Comparison of ENCODE assay signal across 3 cellular contexts in genomic region chr15:66675456-66675855, GRCh38.
TF ChIP-seq lines count a peak whose summit lies in the region.

No MANE protein-coding gene starts in this region.

TF ChIP-seq in SK-N-SH, 30 proteins besides CTCF, POLR2A, EP300 and RAD21:
- TF ChIP-seq RXRA (IDR thresholded peaks at IDR 0.05; ENCODE audit: borderline replicate concordance, low read depth) (no peak), ZBTB33 (IDR thresholded peaks at IDR 0.05; ENCODE audit: borderline replicate concordance, low read depth) (no peak), MXI1 (IDR thresholded peaks at IDR 0.05; ENCODE audit: low read depth, low read length) (no peak), JUND (IDR thresholded peaks at IDR 0.05) (no peak), POLR2AphosphoS5 (IDR thresholded peaks at IDR 0.05; ENCODE audit: low read depth, low read length) (no peak), TAF1 (IDR thresholded peaks at IDR 0.05; ENCODE audit: borderline replicate concordance, low read depth, low read length) (no peak)

TF ChIP-seq in SK-N-SH treated with all-trans-retinoic acid at 6 μM for 48 hours, 23 proteins besides CTCF, POLR2A, EP300 and RAD21:
- TF ChIP-seq SNAI2 (CRISPR knock-in tag; IDR thresholded peaks at IDR 0.05) = no peak
- no peak for TF ChIP-seq ZNF8 (CRISPR knock-in tag; IDR thresholded peaks at IDR 0.05)
- TF ChIP-seq GLIS3 (CRISPR knock-in tag; IDR thresholded peaks at IDR 0.05) = no peak
- no peak for TF ChIP-seq ZC3H10 (CRISPR knock-in tag; IDR thresholded peaks at IDR 0.05)
- TF ChIP-seq POU6F1 (CRISPR knock-in tag; IDR thresholded peaks at IDR 0.05; ENCODE audit: borderline replicate concordance, low read depth) = no peak
- no peak for TF ChIP-seq PATZ1 (CRISPR knock-in tag; IDR thresholded peaks at IDR 0.05; ENCODE audit: borderline replicate concordance)
- no peak for TF ChIP-seq OSR1 (CRISPR knock-in tag; IDR thresholded peaks at IDR 0.05)
- no peak for TF ChIP-seq BACH2 (CRISPR knock-in tag; IDR thresholded peaks at IDR 0.05; ENCODE audit: borderline replicate concordance)
- no peak for TF ChIP-seq ZFP30 (CRISPR knock-in tag; IDR thresholded peaks at IDR 0.05)

TF ChIP-seq in IMR-90, 13 proteins besides CTCF, POLR2A, EP300 and RAD21:
- no peak for TF ChIP-seq BHLHE40 (IDR thresholded peaks at IDR 0.05; ENCODE audit: low read depth, low read length)
- TF ChIP-seq NFE2L2 (IDR thresholded peaks at IDR 0.05; ENCODE audit: low read depth, low read length) = no peak
- no peak for TF ChIP-seq ELK1 (IDR thresholded peaks at IDR 0.05; ENCODE audit: borderline replicate concordance, low read depth, low read length)
- no peak for TF ChIP-seq USF2 (IDR thresholded peaks at IDR 0.05; ENCODE audit: low read depth, low read length)
- TF ChIP-seq SMC3 (IDR thresholded peaks at IDR 0.05; ENCODE audit: low read depth, low read length) = no peak
- TF ChIP-seq MXI1 (IDR thresholded peaks at IDR 0.05; ENCODE audit: borderline replicate concordance, low read depth, low read length) = no peak
- no peak for TF ChIP-seq MAFK (IDR thresholded peaks at IDR 0.05; ENCODE audit: low read depth, low read length)
- TF ChIP-seq FOS (IDR thresholded peaks at IDR 0.05; ENCODE audit: low read depth, low read length) = no peak
- no peak for TF ChIP-seq CHD1 (IDR thresholded peaks at IDR 0.05; ENCODE audit: low read depth, low read length)
- no peak for TF ChIP-seq CEBPB (IDR thresholded peaks at IDR 0.05; ENCODE audit: low read depth, low read length)
- no peak for TF ChIP-seq RCOR1 (IDR thresholded peaks at IDR 0.05; ENCODE audit: insufficient replicate concordance, low read length)
- no peak for TF ChIP-seq MAZ (IDR thresholded peaks at IDR 0.05; ENCODE audit: borderline replicate concordance, low read depth, low read length)
- no peak for TF ChIP-seq RFX5 (IDR thresholded peaks at IDR 0.05; ENCODE audit: low read depth, low read length)
